Comparison of ENCODE assay signal across 17 cellular contexts in genomic region chr17:27547301-27547683, GRCh38.
A peak's percentile ranks its signal among the peaks of the same experiment; 100 is the strongest.
DNase-seq lines count a peak whose midpoint lies in the region; ATAC-seq, FAIRE-seq and TF ChIP-seq lines count a peak whose summit lies in the region.
"Had no signal": no experiment of that assay in that cellular context is flagged by ENCODE, and none has a peak within 500 bp of the region (broad histone marks: within the 10 kb centered on the region; RNA-seq: fewer than 3 reads in every experiment).

No MANE protein-coding gene starts in this region.

- H3K4me1 ChIP-seq in A549, result peaks cover 89% of the 10 kb centered on the region
- peaks cover 39 to 51% (median 45%) of the 10 kb centered on the region in 10 experiments for H3K4me1 ChIP-seq in BLaER1 treated with 17β-estradiol and CSF1 and Interleukin-3, amounts not matched to agents 10 nM and 100 nM
- H3K4me1 ChIP-seq: BE2C, parathyroid adenoma had no signal

- peaks cover 0 to 11% (median 0%) of the 10 kb centered on the region in 11 experiments; a peak in 7 of 22 replicates for H3K27me3 ChIP-seq in BLaER1 treated with 17β-estradiol and CSF1 and Interleukin-3, amounts not matched to agents 10 nM and 100 nM
- H3K27me3 ChIP-seq: BE2C, cardiac muscle cell, heart left ventricle had no signal

- TF ChIP-seq EP300 in A549 (IDR thresholded peaks at IDR 0.05), result no peak

- POLR2A ChIA-PET in A549 (lab: Yijun Ruan, JAX), result no interaction called here
- POLR2A ChIA-PET in activated CD8-positive, alpha-beta T cell treated with anti-CD3 and anti-CD28 coated beads for 36 hours (lab: Charles Lee), result interaction anchor here (4.0 to 6.0 kb wide), 2 partner anchors 16 to 73 kb away, joined by 43 to 63 read pairs; no protein-coding TSS in a partner anchor

- peaks cover 0 to 13% (median 0%) of the 10 kb centered on the region in 11 experiments; a peak in 3 of 22 replicates for H3K36me3 ChIP-seq in BLaER1 treated with 17β-estradiol and CSF1 and Interleukin-3, amounts not matched to agents 10 nM and 100 nM
- H3K36me3 ChIP-seq: BE2C, cardiac muscle cell had no signal

- no peak for DNase-seq in A549 (ENCODE audit: low read depth in 1 of 2, low spot score in 1 of 2)
- DNase-seq in activated CD8-positive, alpha-beta T cell treated with anti-CD3 and anti-CD28 coated beads for 36 hours, result no peak
- DNase-seq in memory B cell (ENCODE audit: low spot score in 2 of 2), result no peak
- no peak for DNase-seq in CD1c-positive myeloid dendritic cell (ENCODE audit: extremely low spot score)
- no peak for DNase-seq in immature natural killer cell
- no peak for DNase-seq in NCI-H146 (lab: John Stamatoyannopoulos, UW)
- DNase-seq: BE2C; DND-41; effector CD8-positive, alpha-beta T cell; heart left ventricle; midbrain; NCI-H2081; NCI-H510A had no signal

- WGBS in A549 (ENCODE audit: missing lambda C conversion rate), result 57% methylated on average over 4 of the region's 4 CpGs

- peaks cover 2% of the 10 kb centered on the region for H3K27me3 Mint-ChIP-seq in activated CD8-positive, alpha-beta T cell treated with anti-CD3 and anti-CD28 coated beads for 36 hours
- H3K27me3 Mint-ChIP-seq in memory B cell (no peaks in the 10 kb centered on the region), immature natural killer cell (ENCODE audit: low read depth in 3 of 3) (peaks cover 2 to 6% (median 4%) of the 10 kb centered on the region in 3 donors)

- no peaks in the 10 kb centered on the region for H3K9me3 Mint-ChIP-seq in activated CD8-positive, alpha-beta T cell treated with anti-CD3 and anti-CD28 coated beads for 36 hours
- H3K9me3 Mint-ChIP-seq in memory B cell (no peaks in the 10 kb centered on the region), immature natural killer cell (peaks cover 0 to 1% (median 0%) of the 10 kb centered on the region in 6 donors)

- no peaks in the 10 kb centered on the region for H3K9me3 ChIP-seq in A549
- H3K9me3 ChIP-seq in BLaER1 treated with 17β-estradiol and CSF1 and Interleukin-3, amounts not matched to agents 10 nM and 100 nM (replicated peaks in 1 of 11), result no peaks in the 10 kb centered on the region
- H3K9me3 ChIP-seq: BE2C, heart left ventricle had no signal

- peaks cover 55% of the 10 kb centered on the region for H3K4me1 Mint-ChIP-seq in activated CD8-positive, alpha-beta T cell treated with anti-CD3 and anti-CD28 coated beads for 36 hours (ENCODE audit: low read depth)
- peaks cover 50% of the 10 kb centered on the region for H3K4me1 Mint-ChIP-seq in memory B cell
- H3K4me1 Mint-ChIP-seq in immature natural killer cell, result peaks cover 45 to 52% of the 10 kb centered on the region in 2 donors

- H3K27ac ChIP-seq in A549, result peak overlapping the region; percentile 81 to 97
- no peak overlapping the region for H3K27ac ChIP-seq in BLaER1 treated with 17β-estradiol and CSF1 and Interleukin-3, amounts not matched to agents 10 nM and 100 nM
- H3K27ac ChIP-seq: cardiac muscle cell, heart left ventricle, parathyroid adenoma had no signal

- H3K27ac Mint-ChIP-seq in activated CD8-positive, alpha-beta T cell treated with anti-CD3 and anti-CD28 coated beads for 36 hours, result peak overlapping the region; percentile 89
- peak overlapping the region; percentile 46 for H3K27ac Mint-ChIP-seq in memory B cell
- H3K27ac Mint-ChIP-seq in immature natural killer cell, result peak overlapping the region in 2 of 6 donors; percentile 5 to 53

- H3K9ac ChIP-seq in BLaER1 treated with 17β-estradiol and CSF1 and Interleukin-3, amounts not matched to agents 10 nM and 100 nM, result no peak overlapping the region
- H3K9ac ChIP-seq: parathyroid adenoma had no signal

- H3K4me3 ChIP-seq in A549, result 0 out of 3 replicates have a peak overlapping the region, but pooled peaks have one; percentile 3
- no peak overlapping the region for H3K4me3 ChIP-seq in BLaER1 treated with 17β-estradiol and CSF1 and Interleukin-3, amounts not matched to agents 10 nM and 100 nM
- H3K4me3 ChIP-seq: cardiac muscle cell, heart left ventricle had no signal

- intact Hi-C loops in activated CD8-positive, alpha-beta T cell treated with anti-CD3 and anti-CD28 coated beads for 36 hours (cut with micrococcal nuclease), result no loop called here

- no peak overlapping the region for H3K4me3 Mint-ChIP-seq in activated CD8-positive, alpha-beta T cell treated with anti-CD3 and anti-CD28 coated beads for 36 hours
- H3K4me3 Mint-ChIP-seq in memory B cell, result peak overlapping the region; percentile 3
- H3K4me3 Mint-ChIP-seq in immature natural killer cell, result no peak overlapping the region

- CTCF ChIA-PET in A549 (lab: Yijun Ruan, JAX), result interaction anchor here (0.6 to 14.5 kb wide), 9 partner anchors 12 to 91 kb away, joined by 3 to 140 read pairs (median 4); partner anchors contain the start of gene KSR1
- CTCF ChIA-PET in activated CD8-positive, alpha-beta T cell treated with anti-CD3 and anti-CD28 coated beads for 36 hours (lab: Charles Lee), result interaction anchor here (0.7 to 3.9 kb wide), 6 partner anchors 18 to 56 kb away, joined by 3 to 29 read pairs (median 9); no protein-coding TSS in a partner anchor

- peaks cover 44 to 77% (median 54%) of the 10 kb centered on the region in 11 experiments; a peak in 20 of 22 replicates for H4K20me1 ChIP-seq in BLaER1 treated with 17β-estradiol and CSF1 and Interleukin-3, amounts not matched to agents 10 nM and 100 nM

- TF ChIP-seq RAD21 in A549 (conservative IDR thresholded peaks at IDR 0.05 in 1 of 2, IDR thresholded peaks at IDR 0.05 in 1 of 2), result no peak

- peaks cover 12% of the 10 kb centered on the region for H3K36me3 Mint-ChIP-seq in activated CD8-positive, alpha-beta T cell treated with anti-CD3 and anti-CD28 coated beads for 36 hours (ENCODE audit: low read depth)
- H3K36me3 Mint-ChIP-seq in memory B cell (peaks cover 9% of the 10 kb centered on the region), immature natural killer cell (peaks cover 3 to 12% (median 7%) of the 10 kb centered on the region in 3 donors)

- TF ChIP-seq CTCF in A549 (IDR thresholded peaks at IDR 0.05), result no peak
- no peak for TF ChIP-seq CTCF in activated CD8-positive, alpha-beta T cell treated with anti-CD3 and anti-CD28 coated beads for 36 hours (IDR thresholded peaks at IDR 0.05)

- TF ChIP-seq POLR2A in A549 (IDR thresholded peaks at IDR 0.05; ENCODE audit: low read length), result no peak

- peak overlapping the region; percentile 77 for H3K4me2 ChIP-seq in A549
- peak overlapping the region; percentile 68 to 95 (median 88) for H3K4me2 ChIP-seq in BLaER1 treated with 17β-estradiol and CSF1 and Interleukin-3, amounts not matched to agents 10 nM and 100 nM

- no peak for FAIRE-seq in A549 (lab: Jason Lieb, UNC)
- FAIRE-seq: islet of Langerhans had no signal

- ATAC-seq in A549 (no peak), memory B cell (ENCODE audit: low read depth) (no peak)
- no peak for ATAC-seq in activated CD8-positive, alpha-beta T cell treated with anti-CD3 and anti-CD28 coated beads for 36 hours
- ATAC-seq: heart left ventricle had no signal

TF ChIP-seq in A549, 52 proteins besides CTCF, POLR2A, EP300 and RAD21:
- TF ChIP-seq BCL3 (IDR thresholded peaks at IDR 0.05) (no peak), POLR2AphosphoS2 (conservative IDR thresholded peaks at IDR 0.05; ENCODE audit: low read length) (no peak), ATOH8 (CRISPR knock-in tag; IDR thresholded peaks at IDR 0.05; ENCODE audit: low read depth) (no peak), MAFK (IDR thresholded peaks at IDR 0.05; ENCODE audit: partially characterized antibody) (no peak), HEYL (CRISPR knock-in tag; IDR thresholded peaks at IDR 0.05) (no peak), NFE2L2 (conservative IDR thresholded peaks at IDR 0.05; ENCODE audit: low read length) (no peak), BHLHE40 (IDR thresholded peaks at IDR 0.05; ENCODE audit: low read depth, low read length) (no peak), HOXB13 (CRISPR knock-in tag; IDR thresholded peaks at IDR 0.05; ENCODE audit: low read depth) (no peak), RFX5 (IDR thresholded peaks at IDR 0.05) (no peak)

Comparison
In these comparisons a context has a peak if more than half of its experiments do, and no peak if none do; other contexts are left out.
1. H3K27ac ChIP-seq: peak in A549 (2 of 2); none in BLaER1 treated with 17β-estradiol and CSF1 and Interleukin-3, amounts not matched to agents 10 nM and 100 nM (0 of 11).